Comparison of ENCODE assay signal across 7 cellular contexts in genomic region chr12:6563448-6564050, GRCh38.
A peak's percentile ranks its signal among the peaks of the same experiment; 100 is the strongest.
DNase-seq lines count a peak whose midpoint lies in the region; ATAC-seq, FAIRE-seq and TF ChIP-seq lines count a peak whose summit lies in the region.

No MANE protein-coding gene starts in this region.

- TF ChIP-seq CTCF in GM12874 (IDR thresholded peaks at IDR 0.05; ENCODE audit: insufficient read depth, low read depth, low read length): peak; percentile 81
- peak; percentile 64 to 75 (median 66) for TF ChIP-seq CTCF in nephron (IDR thresholded peaks at IDR 0.05; ENCODE audit: unreplicated experiment in 3 of 3)

- peaks cover 4% of the 10 kb centered on the region for H3K27me3 Mint-ChIP-seq in nephron (ENCODE audit: low read depth)

- FAIRE-seq in urothelium cell line (lab: Jason Lieb, UNC): no peak

- peak overlapping the region in 1 of 3 experiments; percentile 23 for H3K4me3 Mint-ChIP-seq in nephron

- peak overlapping the region in 1 of 3 experiments; percentile 10 for H3K27ac Mint-ChIP-seq in nephron

- peak; percentile 75 for DNase-seq in NCI-H1694 (lab: John Stamatoyannopoulos, UW)
- DNase-seq in activated CD4-positive, alpha-beta T cell treated with anti-CD3 and anti-CD28 coated beads, Interleukin-2, amount 50 U/mL, for 48 hours: peak; percentile 75 to 81
- DNase-seq in effector CD8-positive, alpha-beta T cell (lab: John Stamatoyannopoulos, UW): peak; percentile 59
- peak; percentile 75 for DNase-seq in urothelium cell line (ENCODE audit: low spot score)

- H3K9me3 Mint-ChIP-seq in nephron: no peaks in the 10 kb centered on the region

- peaks cover 19% of the 10 kb centered on the region for H3K4me1 Mint-ChIP-seq in nephron

- peaks cover 73% of the 10 kb centered on the region for H3K36me3 Mint-ChIP-seq in nephron (ENCODE audit: low read depth)

- no peak for ATAC-seq in HG03139 (IDR thresholded peaks at IDR 0.05; ENCODE audit: unreplicated experiment)
